In genomic region chr13:43307921-43308433, GRCh38 we compare ENCODE assay signal across 8 cellular contexts.
DNase-seq lines count a peak whose midpoint lies in the region; ATAC-seq and TF ChIP-seq lines count a peak whose summit lies in the region.

No MANE protein-coding gene starts in this region.

- H3K27me3 Mint-ChIP-seq in endodermal cell (ENCODE audit: insufficient read depth) (no peaks in the 10 kb centered on the region), progenitor cell of endocrine pancreas (peaks cover 3% of the 10 kb centered on the region)

- H3K27me3 ChIP-seq in endodermal cell (ENCODE audit: control insufficient read depth, insufficient read depth, low read length, poor library complexity, severe bottlenecking): peaks cover 10% of the 10 kb centered on the region

- H3K27ac Mint-ChIP-seq in endodermal cell (no peak overlapping the region), progenitor cell of endocrine pancreas (no peak overlapping the region)

- H3K9me3 Mint-ChIP-seq in endodermal cell (no peaks in the 10 kb centered on the region), progenitor cell of endocrine pancreas (ENCODE audit: low read depth) (no peaks in the 10 kb centered on the region)

- no peak for TF ChIP-seq CTCF in AG10803 (conservative IDR thresholded peaks at IDR 0.05; ENCODE audit: low read length)
- no peak for TF ChIP-seq CTCF in endodermal cell (conservative IDR thresholded peaks at IDR 0.05)
- no peak for TF ChIP-seq CTCF in progenitor cell of endocrine pancreas (IDR thresholded peaks at IDR 0.05; ENCODE audit: unreplicated experiment)

- peak; percentile 93 for DNase-seq in AG10803 (ENCODE audit: low read depth)
- peak; percentile 33 for DNase-seq in NCI-H82 treated with DMSO at 0.1 percent for 48 hours (lab: John Stamatoyannopoulos, UW; ENCODE audit: unreplicated experiment)
- peak; percentile 47 for DNase-seq in endodermal cell
- peak; percentile 87 for DNase-seq in myocyte (ENCODE audit: low read depth)
- no peak for DNase-seq in effector CD8-positive, alpha-beta T cell (lab: John Stamatoyannopoulos, UW)
- DNase-seq in progenitor cell of endocrine pancreas (ENCODE audit: low spot score, unreplicated experiment): no peak

- no peak overlapping the region for H3K9ac ChIP-seq in endodermal cell (ENCODE audit: extremely low read depth, low read length, poor library complexity, severe bottlenecking)

- H3K4me1 ChIP-seq in endodermal cell (ENCODE audit: control insufficient read depth, insufficient read depth, low read length): no peaks in the 10 kb centered on the region

- 82 to 89% methylated on average over 4 to 6 of the region's 7 CpGs for WGBS in endodermal cell (ENCODE audit: insufficient coverage in 1 of 2, insufficient read length in 1 of 2), 2 experiments

- H3K4me1 Mint-ChIP-seq in endodermal cell (peaks cover 3% of the 10 kb centered on the region), progenitor cell of endocrine pancreas (ENCODE audit: low read depth) (peaks cover 10% of the 10 kb centered on the region)

- no peaks in the 10 kb centered on the region for H3K36me3 Mint-ChIP-seq in endodermal cell (ENCODE audit: low read depth)
- H3K36me3 Mint-ChIP-seq in progenitor cell of endocrine pancreas (ENCODE audit: insufficient read depth): no peaks in the 10 kb centered on the region

- no peaks in the 10 kb centered on the region for H3K9me3 ChIP-seq in endodermal cell (ENCODE audit: control insufficient read depth, low read length)

- H3K27ac ChIP-seq in endodermal cell (ENCODE audit: low read depth, low read length): no peak overlapping the region

- no peaks in the 10 kb centered on the region for H3K36me3 ChIP-seq in endodermal cell (ENCODE audit: control insufficient read depth, insufficient read depth, low read length)

- H3K4me3 Mint-ChIP-seq in endodermal cell (no peak overlapping the region), progenitor cell of endocrine pancreas (ENCODE audit: low read depth) (no peak overlapping the region)

- no peak overlapping the region for H3K4me3 ChIP-seq in AG10803 (ENCODE audit: low read length)
- H3K4me3 ChIP-seq in endodermal cell (ENCODE audit: low read length): no peak overlapping the region

- ATAC-seq in GM19324 (IDR thresholded peaks at IDR 0.05; ENCODE audit: low FRiP score, unreplicated experiment): peak; percentile 65
- ATAC-seq in HG03432 (IDR thresholded peaks at IDR 0.05; ENCODE audit: unreplicated experiment): peak; percentile 93

Comparison
In these comparisons a context has a peak if more than half of its experiments do, and no peak if none do; other contexts are left out.
1. DNase-seq: peak in AG10803 (single experiment), NCI-H82 treated with DMSO at 0.1 percent for 48 hours (single experiment), endodermal cell (single experiment) and myocyte (single experiment); none in effector CD8-positive, alpha-beta T cell (single experiment) and progenitor cell of endocrine pancreas (single experiment).